22 cellular contexts compared by ENCODE assay signal in the genomic region with DNA sequence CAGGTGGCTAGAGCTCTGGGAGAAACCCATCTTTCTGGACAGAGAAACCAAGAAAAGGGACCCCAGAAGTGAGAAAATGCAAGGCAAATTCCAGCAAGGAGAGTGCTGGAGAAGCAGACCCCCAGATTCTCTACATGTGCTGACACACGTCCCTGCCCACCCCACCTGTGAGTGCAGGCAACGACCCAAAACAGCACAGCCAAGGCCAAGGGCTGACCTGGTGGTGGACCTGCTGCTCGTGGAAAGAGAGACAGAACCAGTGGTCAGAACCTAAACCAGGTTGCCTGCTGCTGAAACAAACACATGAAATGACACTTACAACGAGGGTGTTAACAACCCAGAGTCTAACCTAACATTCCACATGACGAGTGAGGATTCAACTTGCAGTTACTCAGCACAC.
"Had no signal": no experiment of that assay in that cellular context is flagged by ENCODE, and none has a peak within 500 bp of the region (broad histone marks: within the 10 kb centered on the region; RNA-seq: fewer than 3 reads in every experiment).

No MANE protein-coding gene starts in this region.

- ATAC-seq: effector memory CD8-positive, alpha-beta T cell; left cardiac atrium; naive thymus-derived CD4-positive, alpha-beta T cell; psoas muscle; right lobe of liver; stimulated activated naive B cell treated with anti-CD40 and anti-IgM and Interleukin-4, amounts not matched to agents 10 μg/mL and 1 μg/mL and 100 μg/mL, for 72 hours; stimulated activated naive CD8-positive, alpha-beta T cell treated with anti-CD3 and anti-CD28 coated beads, Interleukin-15, amount 100 ng/mL, for 72 hours; upper lobe of right lung had no signal

- H3K27me3 ChIP-seq: right lobe of liver, testis, upper lobe of right lung, vagina had no signal

- H3K4me3 ChIP-seq: esophagus squamous epithelium, left ventricle myocardium inferior, psoas muscle, right lobe of liver, testis, tibial nerve, upper lobe of right lung, vagina had no signal

- H3K9me3 ChIP-seq: esophagus squamous epithelium, left ventricle myocardium inferior, psoas muscle, right lobe of liver, testis, upper lobe of right lung, vagina had no signal

- H3K27ac ChIP-seq: esophagus squamous epithelium, left ventricle myocardium inferior, parathyroid adenoma, psoas muscle, right lobe of liver, testis, tibial nerve, upper lobe of right lung, vagina had no signal

- H3K9me3 Mint-ChIP-seq: dendritic cell treated with granulocyte-macrophage colony-stimulating factor and Interleukin-4, amounts not matched to agents 40 ng/mL and 50 ng/mL, for 4 days; effector memory CD8-positive, alpha-beta T cell; immature natural killer cell; stimulated activated naive B cell treated with anti-CD40 and anti-IgM and Interleukin-4, amounts not matched to agents 10 μg/mL and 1 μg/mL and 100 μg/mL, for 72 hours; stimulated activated naive CD8-positive, alpha-beta T cell treated with anti-CD3 and anti-CD28 coated beads, Interleukin-15, amount 100 ng/mL, for 72 hours had no signal

- H3K27me3 Mint-ChIP-seq: naive thymus-derived CD4-positive, alpha-beta T cell had no signal

- DNase-seq: effector memory CD8-positive, alpha-beta T cell; esophagus squamous epithelium; foreskin fibroblast; immature natural killer cell; left ventricle myocardium inferior; naive thymus-derived CD4-positive, alpha-beta T cell; nephron progenitor cell; retina; stimulated activated CD4-positive, alpha-beta T cell treated with anti-CD3 and anti-CD28 coated beads, Interleukin-15, amount 100 ng/mL, for 24 hours; stimulated activated CD4-positive, alpha-beta T cell treated with anti-CD3 and anti-CD28 coated beads, Interleukin-1b, Interleukin-23, amount 100 ng/mL, for 48 hours; stimulated activated CD4-positive, alpha-beta T cell treated with anti-CD3 and anti-CD28 coated beads, Interleukin-4, amount 100 ng/mL, for 24 hours; stimulated activated naive B cell treated with anti-CD40 and anti-IgM and Interleukin-4, amounts not matched to agents 10 μg/mL and 1 μg/mL and 100 μg/mL, for 72 hours; stimulated activated naive CD8-positive, alpha-beta T cell treated with anti-CD3 and anti-CD28 coated beads, Interleukin-15, amount 100 ng/mL, for 72 hours; testis; upper lobe of right lung had no signal

- H3K4me3 Mint-ChIP-seq: dendritic cell treated with granulocyte-macrophage colony-stimulating factor and Interleukin-4, amounts not matched to agents 40 ng/mL and 50 ng/mL, for 4 days; effector memory CD8-positive, alpha-beta T cell; immature natural killer cell; naive thymus-derived CD4-positive, alpha-beta T cell; nephron progenitor cell; stimulated activated naive B cell treated with anti-CD40 and anti-IgM and Interleukin-4, amounts not matched to agents 10 μg/mL and 1 μg/mL and 100 μg/mL, for 72 hours; stimulated activated naive CD8-positive, alpha-beta T cell treated with anti-CD3 and anti-CD28 coated beads, Interleukin-15, amount 100 ng/mL, for 72 hours had no signal

- H3K27ac Mint-ChIP-seq: dendritic cell treated with granulocyte-macrophage colony-stimulating factor and Interleukin-4, amounts not matched to agents 40 ng/mL and 50 ng/mL, for 4 days; effector memory CD8-positive, alpha-beta T cell; stimulated activated naive B cell treated with anti-CD40 and anti-IgM and Interleukin-4, amounts not matched to agents 10 μg/mL and 1 μg/mL and 100 μg/mL, for 72 hours; stimulated activated naive CD8-positive, alpha-beta T cell treated with anti-CD3 and anti-CD28 coated beads, Interleukin-15, amount 100 ng/mL, for 72 hours had no signal

- H3K4me1 ChIP-seq: parathyroid adenoma, psoas muscle, testis, tibial nerve, upper lobe of right lung, vagina had no signal
